Comparison of ENCODE assay signal across 8 cellular contexts in the genomic region with DNA sequence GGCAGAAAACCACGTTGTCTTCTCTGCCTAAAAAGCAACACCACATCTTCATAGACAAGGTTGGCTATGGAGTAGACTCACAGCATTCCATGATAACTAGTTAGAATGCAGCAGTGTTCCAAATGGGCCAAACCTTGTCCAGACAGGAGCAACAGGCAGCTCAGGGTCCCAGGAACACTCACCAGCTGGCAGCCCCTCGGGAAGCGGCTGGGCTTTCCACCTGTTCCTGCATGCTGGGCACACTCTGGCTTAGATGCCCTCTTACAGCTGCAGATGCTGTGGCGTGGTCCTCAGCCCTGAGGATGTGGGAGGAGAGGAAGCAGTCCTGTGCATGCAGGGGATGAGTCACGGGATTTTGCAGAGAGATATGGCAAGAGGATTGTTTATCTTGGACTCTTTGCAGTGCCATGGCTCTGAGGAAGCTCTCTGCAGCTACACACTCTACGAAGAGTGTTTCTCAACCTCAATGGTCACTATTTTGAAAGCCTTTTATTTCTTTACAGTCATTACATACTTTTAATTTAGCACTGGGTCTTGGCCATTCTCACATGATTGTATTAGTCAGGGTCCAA. TPM values are rescaled to one million over a fixed set of nuclear protein-coding genes. Genes with fewer than 3 reads are reported as not detected.
A peak's percentile ranks its signal among the peaks of the same experiment; 100 is the strongest.
DNase-seq lines count a peak whose midpoint lies in the region; ATAC-seq and TF ChIP-seq lines count a peak whose summit lies in the region.

No MANE protein-coding gene starts in this region.

- H3K9me3 Mint-ChIP-seq in activated T-cell treated with anti-CD3 and anti-CD28 coated beads, Interleukin-2, amount 50 U/mL, for 4 hours: no peaks in the 10 kb centered on the region
- H3K9me3 Mint-ChIP-seq in endodermal cell: no peaks in the 10 kb centered on the region
- no peaks in the 10 kb centered on the region for H3K9me3 Mint-ChIP-seq in activated CD8-positive, alpha-beta memory T cell treated with anti-CD3 and anti-CD28 coated beads, Interleukin-2, amount 10 ng/mL, durations not matched to agents 7 days and 5 days (ENCODE audit: low read depth)

- H3K4me1 ChIP-seq in endodermal cell (ENCODE audit: control insufficient read depth, insufficient read depth, low read length): no peaks in the 10 kb centered on the region
- H3K4me1 ChIP-seq in neutrophil (ENCODE audit: control insufficient read depth in 1 of 2, insufficient read depth in 1 of 2, low read depth in 1 of 2, low read length in 1 of 2): peaks cover 39 to 76% of the 10 kb centered on the region in 2 experiments

- H3K36me3 ChIP-seq in endodermal cell (ENCODE audit: control insufficient read depth, insufficient read depth, low read length) (no peaks in the 10 kb centered on the region), neutrophil (peaks cover 8% of the 10 kb centered on the region)

- no peaks in the 10 kb centered on the region for H3K27me3 Mint-ChIP-seq in activated T-cell treated with anti-CD3 and anti-CD28 coated beads, Interleukin-2, amount 50 U/mL, for 4 hours (ENCODE audit: low read depth)
- H3K27me3 Mint-ChIP-seq in endodermal cell (ENCODE audit: insufficient read depth): no peaks in the 10 kb centered on the region
- H3K27me3 Mint-ChIP-seq in activated CD8-positive, alpha-beta memory T cell treated with anti-CD3 and anti-CD28 coated beads, Interleukin-2, amount 10 ng/mL, durations not matched to agents 7 days and 5 days: no peaks in the 10 kb centered on the region

- peaks cover 38% of the 10 kb centered on the region for H3K4me1 Mint-ChIP-seq in activated T-cell treated with anti-CD3 and anti-CD28 coated beads, Interleukin-2, amount 50 U/mL, for 4 hours (ENCODE audit: low read depth)
- H3K4me1 Mint-ChIP-seq in endodermal cell: peaks cover 9% of the 10 kb centered on the region
- H3K4me1 Mint-ChIP-seq in activated CD8-positive, alpha-beta memory T cell treated with anti-CD3 and anti-CD28 coated beads, Interleukin-2, amount 10 ng/mL, durations not matched to agents 7 days and 5 days: peaks cover 44% of the 10 kb centered on the region

- peak; percentile 75 to 77 for ATAC-seq in activated T-cell treated with anti-CD3 and anti-CD28 coated beads, Interleukin-2, amount 50 U/mL, for 4 hours
- no peak for ATAC-seq in HG02571 (IDR thresholded peaks at IDR 0.05; ENCODE audit: unreplicated experiment)
- no peak for ATAC-seq in activated CD8-positive, alpha-beta memory T cell treated with anti-CD3 and anti-CD28 coated beads, Interleukin-2, amount 10 ng/mL, durations not matched to agents 7 days and 5 days

- H3K27ac ChIP-seq in endodermal cell (ENCODE audit: low read depth, low read length): no peak overlapping the region
- H3K27ac ChIP-seq in neutrophil: peak overlapping the region; percentile 87

- 87 to 92% methylated on average over 5 to 6 of the region's 6 CpGs for WGBS in endodermal cell (ENCODE audit: insufficient coverage in 1 of 2, insufficient read length in 1 of 2), 2 experiments

- no peak overlapping the region for H3K27ac Mint-ChIP-seq in endodermal cell
- H3K27ac Mint-ChIP-seq in activated CD8-positive, alpha-beta memory T cell treated with anti-CD3 and anti-CD28 coated beads, Interleukin-2, amount 10 ng/mL, durations not matched to agents 7 days and 5 days: no peak overlapping the region

- H3K4me3 ChIP-seq in endodermal cell (ENCODE audit: low read length) (no peak overlapping the region), neutrophil (ENCODE audit: low read depth in 1 of 2, low read length in 1 of 2) (peak overlapping the region in 1 of 2 experiments; percentile 7)

- H3K9me3 ChIP-seq in endodermal cell (ENCODE audit: control insufficient read depth, low read length) (no peaks in the 10 kb centered on the region), neutrophil (no peaks in the 10 kb centered on the region)

- peaks cover 18% of the 10 kb centered on the region for H3K36me3 Mint-ChIP-seq in activated T-cell treated with anti-CD3 and anti-CD28 coated beads, Interleukin-2, amount 50 U/mL, for 4 hours (ENCODE audit: insufficient read depth)
- peaks cover 3% of the 10 kb centered on the region for H3K36me3 Mint-ChIP-seq in endodermal cell (ENCODE audit: low read depth)
- H3K36me3 Mint-ChIP-seq in activated CD8-positive, alpha-beta memory T cell treated with anti-CD3 and anti-CD28 coated beads, Interleukin-2, amount 10 ng/mL, durations not matched to agents 7 days and 5 days: peaks cover 37% of the 10 kb centered on the region

- no peak overlapping the region for H3K9ac ChIP-seq in endodermal cell (ENCODE audit: extremely low read depth, low read length, poor library complexity, severe bottlenecking)

- CTCF ChIA-PET in activated CD8-positive, alpha-beta memory T cell treated with anti-CD3 and anti-CD28 coated beads, Interleukin-2, amount 10 ng/mL, durations not matched to agents 7 days and 5 days (lab: Charles Lee): interaction anchor here (1.2 kb wide), 1 partner anchor 26 kb away, joined by 4 read pairs; no protein-coding TSS in a partner anchor

- no peak for DNase-seq in activated T-cell treated with anti-CD3 and anti-CD28 coated beads, Interleukin-2, amount 50 U/mL, for 4 hours
- DNase-seq in activated T-cell treated with anti-CD3 and anti-CD28 coated beads, Interleukin-2, amount 50 U/mL, for 1 hour: no peak
- DNase-seq in OCI-M2 (lab: John Stamatoyannopoulos, UW; ENCODE audit: unreplicated experiment): peak; percentile 44
- peak; percentile 40 for DNase-seq in endodermal cell
- DNase-seq in NCI-H2227 treated with DMSO at 0.1 percent for 48 hours (lab: John Stamatoyannopoulos, UW): no peak
- no peak for DNase-seq in activated CD8-positive, alpha-beta memory T cell treated with anti-CD3 and anti-CD28 coated beads, Interleukin-2, amount 10 ng/mL, durations not matched to agents 7 days and 5 days

- no peak overlapping the region for H3K4me3 Mint-ChIP-seq in activated T-cell treated with anti-CD3 and anti-CD28 coated beads, Interleukin-2, amount 50 U/mL, for 4 hours
- H3K4me3 Mint-ChIP-seq in endodermal cell: no peak overlapping the region
- no peak overlapping the region for H3K4me3 Mint-ChIP-seq in activated CD8-positive, alpha-beta memory T cell treated with anti-CD3 and anti-CD28 coated beads, Interleukin-2, amount 10 ng/mL, durations not matched to agents 7 days and 5 days

- H3K27me3 ChIP-seq in endodermal cell (ENCODE audit: control insufficient read depth, insufficient read depth, low read length, poor library complexity, severe bottlenecking) (no peaks in the 10 kb centered on the region), neutrophil (no peaks in the 10 kb centered on the region)

- TF ChIP-seq CTCF in endodermal cell (conservative IDR thresholded peaks at IDR 0.05): no peak
- TF ChIP-seq CTCF in neutrophil (IDR thresholded peaks at IDR 0.05): no peak

RNA-seq across cellular contexts. Expression of a gene that starts 11.3 kb away (rescaled TPM):
- total RNA-seq in activated T-cell treated with anti-CD3 and anti-CD28 coated beads, Interleukin-2, amount 50 U/mL, for 4 hours: 10 to 100 TPM; 16.2 to 18.5 (median 18.5) TPM
- 1 to 10 TPM; 2.1 to 3.2 TPM for total RNA-seq in endodermal cell
- polyA plus RNA-seq in endodermal cell (2013, experiment 1 of 2): 0.57 TPM
- polyA plus RNA-seq in endodermal cell (2013, experiment 2 of 2): 0.33 TPM
- total RNA-seq in activated CD8-positive, alpha-beta memory T cell treated with anti-CD3 and anti-CD28 coated beads, Interleukin-2, amount 10 ng/mL, durations not matched to agents 7 days and 5 days: 10 to 100 TPM; 37.5 to 47.8 TPM

Comparison
In these comparisons a context has a peak if more than half of its experiments do, and no peak if none do; other contexts are left out.
1. ATAC-seq: peak in activated T-cell treated with anti-CD3 and anti-CD28 coated beads, Interleukin-2, amount 50 U/mL, for 4 hours (2 of 2); none in HG02571 (single experiment) and activated CD8-positive, alpha-beta memory T cell treated with anti-CD3 and anti-CD28 coated beads, Interleukin-2, amount 10 ng/mL, durations not matched to agents 7 days and 5 days (single experiment).
2. DNase-seq: peak in OCI-M2 (single experiment) and endodermal cell (single experiment); none in activated T-cell treated with anti-CD3 and anti-CD28 coated beads, Interleukin-2, amount 50 U/mL, for 4 hours (single experiment), activated T-cell treated with anti-CD3 and anti-CD28 coated beads, Interleukin-2, amount 50 U/mL, for 1 hour (single experiment), NCI-H2227 treated with DMSO at 0.1 percent for 48 hours (single experiment) and activated CD8-positive, alpha-beta memory T cell treated with anti-CD3 and anti-CD28 coated beads, Interleukin-2, amount 10 ng/mL, durations not matched to agents 7 days and 5 days (single experiment).
3. RNA of a gene that starts 11.3 kb away (total RNA-seq): 37.5 to 47.8 TPM in activated CD8-positive, alpha-beta memory T cell treated with anti-CD3 and anti-CD28 coated beads, Interleukin-2, amount 10 ng/mL, durations not matched to agents 7 days and 5 days and 16.2 to 18.5 TPM in activated T-cell treated with anti-CD3 and anti-CD28 coated beads, Interleukin-2, amount 50 U/mL, for 4 hours; 2.1 to 3.2 TPM in endodermal cell; every median in the first group is over 4 times any median in the second.